Comparison of ENCODE assay signal across 17 cellular contexts in genomic region chr7:25395976-25396375, GRCh38.
A peak's percentile ranks its signal among the peaks of the same experiment; 100 is the strongest.
DNase-seq lines count a peak whose midpoint lies in the region; ATAC-seq, FAIRE-seq and TF ChIP-seq lines count a peak whose summit lies in the region.
"Had no signal": no experiment of that assay in that cellular context is flagged by ENCODE, and none has a peak within 500 bp of the region (broad histone marks: within the 10 kb centered on the region; RNA-seq: fewer than 3 reads in every experiment).

No MANE protein-coding gene starts in this region.

- no peak for ATAC-seq in K562
- ATAC-seq in GM19328 (IDR thresholded peaks at IDR 0.05; ENCODE audit: unreplicated experiment): no peak
- no peak for ATAC-seq in HG03095 (IDR thresholded peaks at IDR 0.05; ENCODE audit: unreplicated experiment)
- ATAC-seq: A549, GM12878, HepG2 had no signal

- 3% methylated on average over 5 of the region's 5 CpGs for WGBS in K562 (ENCODE audit: insufficient coverage, low coverage, missing lambda C conversion rate)
- WGBS in neuronal stem cell (ENCODE audit: extremely low coverage in 2 of 2, insufficient read length in 2 of 2, insufficient replicate concordance in 1 of 2), 2 donors: no CpG with 5 or more reads among the region's 5 CpGs

- no peak for FAIRE-seq in K562 (lab: Jason Lieb, UNC)
- FAIRE-seq: A549, GM12878, GM18507, HepG2, HTR-8/SVneo had no signal

- H3K9me1 ChIP-seq in K562 (ENCODE audit: control insufficient read depth, insufficient read depth, low read length): no peaks in the 10 kb centered on the region

- in situ Hi-C loops in K562 (cut with MboI): loop anchor here (25.0 kb wide), 1 partner anchor 441 kb away; no protein-coding TSS in a partner anchor

- no peak overlapping the region for H3K4me3 ChIP-seq in NB4 (ENCODE audit: low read depth, low read length)
- no peak overlapping the region for H3K4me3 ChIP-seq in K562
- H3K4me3 ChIP-seq in neuronal stem cell (ENCODE audit: low read length in 2 of 2): no peak overlapping the region
- H3K4me3 ChIP-seq: A549, GM12878 had no signal

- H3K36me3 ChIP-seq in K562 (ENCODE audit: control insufficient read depth, insufficient read depth, low read length) (no peaks in the 10 kb centered on the region), neuronal stem cell (replicated peaks in 1 of 2; ENCODE audit: control insufficient read depth in 2 of 2, insufficient read depth in 2 of 2, low read length in 2 of 2) (no peaks in the 10 kb centered on the region)
- H3K36me3 ChIP-seq: BE2C had no signal

- POLR2A ChIA-PET in K562 (lab: Yijun Ruan, JAX): interaction anchor here (0.6 to 1.7 kb wide), 3 partner anchors 11 to 1186 kb away, joined by 3 to 4 read pairs (median 3); no protein-coding TSS in a partner anchor

- peak overlapping the region; percentile 10 for H2AK5ac ChIP-seq in neuronal stem cell (ENCODE audit: low read depth, low read length)

- no peak overlapping the region for H2BK5ac ChIP-seq in neuronal stem cell (ENCODE audit: low read length)

- CTCF ChIA-PET in K562 (lab: Yijun Ruan, JAX; ENCODE audit: low intra/inter-chr PET ratio): interaction anchor here (0.7 to 9.8 kb wide), 3 partner anchors 170 to 456 kb away, joined by 3 to 185 read pairs (median 3); no protein-coding TSS in a partner anchor

- H3K4ac ChIP-seq in neuronal stem cell (ENCODE audit: low read length): no peak overlapping the region

- H3K27ac ChIP-seq in K562 (ENCODE audit: extremely low read depth, low read depth, low read length) (no peak overlapping the region), neuronal stem cell (replicated peaks; ENCODE audit: low read length) (no peak overlapping the region)
- H3K27ac ChIP-seq: A549, C4-2B had no signal

- intact Hi-C loops in K562 (cut with micrococcal nuclease): no loop called here

- H4K8ac ChIP-seq in neuronal stem cell (ENCODE audit: low read depth, low read length): no peak overlapping the region

- H3K9ac ChIP-seq in K562 (ENCODE audit: insufficient read depth in 1 of 2, low read depth in 2 of 2, low read length in 2 of 2) (no peak overlapping the region), neuronal stem cell (ENCODE audit: low read depth, low read length, poor library complexity) (no peak overlapping the region)

- no peak overlapping the region for H2BK12ac ChIP-seq in neuronal stem cell (ENCODE audit: low read length)

- no peaks in the 10 kb centered on the region for H4K20me1 ChIP-seq in K562 (replicated peaks; ENCODE audit: control insufficient read depth, insufficient read depth, low read length)

- no TSS peak for BruUV-seq in K562 (replicated peaks; lab: Mats Ljungman, UMichigan)

- peak in 1 of 2 experiments; percentile 19; a peak in 1 of 4 replicates for TF ChIP-seq RAD21 in K562 (CRISPR knock-in tag; conservative IDR thresholded peaks at IDR 0.05 in 1 of 2, IDR thresholded peaks at IDR 0.05 in 1 of 2)

- no peaks in the 10 kb centered on the region for H3K79me1 ChIP-seq in neuronal stem cell (ENCODE audit: low read depth, low read length)

- TF ChIP-seq CTCF in NB4 (IDR thresholded peaks at IDR 0.05; ENCODE audit: low read depth, low read length) (no peak), K562 (IDR thresholded peaks at IDR 0.05 in 2 of 3, conservative IDR thresholded peaks at IDR 0.05 in 1 of 3; ENCODE audit: insufficient read depth in 2 of 3, low read depth in 1 of 3, low read length in 3 of 3) (peak; percentile 14 to 16 (median 15); a peak in 1 of 6 replicates)

- H3K14ac ChIP-seq in neuronal stem cell (ENCODE audit: low read length): no peak overlapping the region

- no peak overlapping the region for H3K4me2 ChIP-seq in K562 (ENCODE audit: insufficient read depth, low read length)
- no peak overlapping the region for H3K4me2 ChIP-seq in neuronal stem cell (ENCODE audit: insufficient read depth, low read length, poor library complexity, severe bottlenecking)
- H3K4me2 ChIP-seq: A549 had no signal

- no peak overlapping the region for H2BK15ac ChIP-seq in neuronal stem cell (ENCODE audit: low read length)

- H2AFZ ChIP-seq in K562 (ENCODE audit: low read depth, low read length) (no peak overlapping the region), neuronal stem cell (ENCODE audit: low read length) (no peak overlapping the region)

- no peak overlapping the region for H3K23ac ChIP-seq in neuronal stem cell (ENCODE audit: low read depth, low read length, poor library complexity)

- TF ChIP-seq POLR2A in NB4 (IDR thresholded peaks at IDR 0.05; ENCODE audit: extremely low read depth, insufficient read length) (no peak), K562 (conservative IDR thresholded peaks at IDR 0.05) (no peak)

- H3K27me3 ChIP-seq in K562 (ENCODE audit: control insufficient read depth in 2 of 2, insufficient read depth in 2 of 2, low read length in 2 of 2): peaks cover 5 to 6% of the 10 kb centered on the region in 2 experiments; a peak in 3 of 5 replicates
- H3K27me3 ChIP-seq in neuronal stem cell (ENCODE audit: control insufficient read depth in 3 of 3, insufficient read depth in 3 of 3, low read depth in 1 of 3, low read length in 3 of 3): no peaks in the 10 kb centered on the region
- H3K27me3 ChIP-seq: BE2C had no signal

- no peak overlapping the region for H3K18ac ChIP-seq in neuronal stem cell (ENCODE audit: low read length)

- H3K79me2 ChIP-seq in K562 (ENCODE audit: control insufficient read depth, insufficient read depth, low read length): no peaks in the 10 kb centered on the region

- H4K91ac ChIP-seq in neuronal stem cell (ENCODE audit: low read depth, low read length, poor library complexity): no peak overlapping the region

- no peak overlapping the region for H2BK120ac ChIP-seq in neuronal stem cell (ENCODE audit: low read depth, low read length)

- DNase-seq in NB4 (ENCODE audit: low read depth): peak; percentile 28
- no peak for DNase-seq in K562 (ENCODE audit: extremely low read depth in 1 of 4, low spot score in 3 of 4)
- DNase-seq in iPS-NIHi7 (ENCODE audit: extremely low spot score): peak; percentile 22
- no peak for DNase-seq in neuronal stem cell (ENCODE audit: low spot score)
- no peak for DNase-seq in NCI-H2081 (lab: John Stamatoyannopoulos, UW)
- no peak for DNase-seq in hippocampal formation (lab: John Stamatoyannopoulos, UW)
- DNase-seq: BE2C; CD4-positive, alpha-beta memory T cell; DMS79 had no signal

- TF ChIP-seq EP300 in K562 (IDR thresholded peaks at IDR 0.05; ENCODE audit: low read length): no peak

- no peaks in the 10 kb centered on the region for H3K4me1 ChIP-seq in K562 (replicated peaks in 1 of 2; ENCODE audit: control insufficient read depth in 2 of 2, insufficient read depth in 2 of 2, low read length in 2 of 2)
- H3K4me1 ChIP-seq in neuronal stem cell (ENCODE audit: control insufficient read depth in 2 of 2, insufficient read depth in 1 of 2, low read depth in 1 of 2, low read length in 2 of 2): peaks cover 3 to 23% of the 10 kb centered on the region in 2 donors
- H3K4me1 ChIP-seq: A549 had no signal

- no peaks in the 10 kb centered on the region for H3K9me3 ChIP-seq in K562 (replicated peaks; ENCODE audit: control insufficient read depth, insufficient read depth, low read depth, low read length)
- H3K9me3 ChIP-seq in neuronal stem cell (replicated peaks in 1 of 2; ENCODE audit: control insufficient read depth in 2 of 2, insufficient read depth in 1 of 2, low read depth in 1 of 2, low read length in 2 of 2): no peaks in the 10 kb centered on the region
- H3K9me3 ChIP-seq: A549, BE2C had no signal

TF ChIP-seq in K562, 482 proteins besides CTCF, POLR2A, EP300 and RAD21:
- TF ChIP-seq HOXB6 (CRISPR knock-in tag; IDR thresholded peaks at IDR 0.05; ENCODE audit: borderline replicate concordance) (no peak), BRD9 (IDR thresholded peaks at IDR 0.05; ENCODE audit: low read depth, partially characterized antibody) (no peak), CBFA2T2 (conservative IDR thresholded peaks at IDR 0.05) (no peak)
TF ChIP-seq in K562: peak in this region for 0.

Comparison
In these comparisons a context has a peak if more than half of its experiments do, and no peak if none do; other contexts are left out.
1. DNase-seq: peak in NB4 (single experiment) and iPS-NIHi7 (single experiment); none in K562 (0 of 4), neuronal stem cell (single experiment), NCI-H2081 (0 of 2) and hippocampal formation (0 of 2).